ENCODE assay signal across 8 cellular contexts in the genomic region with DNA sequence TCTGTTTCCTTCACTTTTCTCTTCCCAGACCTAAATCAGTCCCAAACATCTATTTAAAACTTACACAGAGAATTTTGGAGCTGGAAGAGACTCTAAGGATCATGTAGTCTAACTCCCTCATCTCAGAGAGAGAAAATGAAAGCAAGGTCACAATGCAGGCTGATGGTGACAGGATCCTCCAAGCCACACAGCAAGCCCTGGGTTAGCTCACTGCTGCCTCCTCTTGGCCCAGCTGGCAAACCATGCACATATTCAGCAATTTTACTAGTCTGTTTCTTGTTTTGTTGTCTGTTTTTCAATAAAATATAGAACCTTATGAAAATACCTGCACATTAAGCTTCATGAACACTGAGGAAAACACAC. TPM values are rescaled to one million over a fixed set of nuclear protein-coding genes. Genes with fewer than 3 reads are reported as not detected.
A peak's percentile ranks its signal among the peaks of the same experiment; 100 is the strongest.
DNase-seq lines count a peak whose midpoint lies in the region; ATAC-seq and TF ChIP-seq lines count a peak whose summit lies in the region.

No MANE protein-coding gene starts in this region.

- H3K4me1 ChIP-seq in PC-9 (replicated peaks; ENCODE audit: insufficient read depth), result no peaks in the 10 kb centered on the region

- no peaks in the 10 kb centered on the region for H3K27me3 Mint-ChIP-seq in activated T-helper 17 cell treated with anti-CD3 and anti-CD28 coated beads, Interleukin-2, amount 50 U/mL, for 72 hours
- H3K27me3 Mint-ChIP-seq in immature natural killer cell (ENCODE audit: low read depth in 3 of 3), result peaks cover 4 to 9% (median 4%) of the 10 kb centered on the region in 3 donors

- DNase-seq in NCI-H82 (lab: John Stamatoyannopoulos, UW) (peak; percentile 57), NCI-H82 treated with DMSO at 0.1 percent for 48 hours (lab: John Stamatoyannopoulos, UW; ENCODE audit: unreplicated experiment) (no peak), PC-9 (no peak), immature natural killer cell (peak; percentile 83 to 88 (median 87)), T1000 (lab: John Stamatoyannopoulos, UW) (no peak)
- peak; percentile 74 for DNase-seq in stimulated activated CD8-positive, alpha-beta memory T cell treated with anti-CD3 and anti-CD28 coated beads, Interleukin-15, amount 100 ng/mL, for 1 hour (ENCODE audit: low read depth)

- H3K27ac ChIP-seq in PC-9, result no peak overlapping the region

- TF ChIP-seq CTCF in PC-9 (conservative IDR thresholded peaks at IDR 0.05), result peak; percentile 37

- H3K4me1 Mint-ChIP-seq in activated T-helper 17 cell treated with anti-CD3 and anti-CD28 coated beads, Interleukin-2, amount 50 U/mL, for 72 hours, result peaks cover 23% of the 10 kb centered on the region
- H3K4me1 Mint-ChIP-seq in immature natural killer cell, result peaks cover 21 to 28% of the 10 kb centered on the region in 2 donors

- H3K27ac Mint-ChIP-seq in activated T-helper 17 cell treated with anti-CD3 and anti-CD28 coated beads, Interleukin-2, amount 50 U/mL, for 72 hours, result peak overlapping the region; percentile 88
- peak overlapping the region; percentile 94 to 99 (median 99) for H3K27ac Mint-ChIP-seq in immature natural killer cell

- H3K9me3 ChIP-seq in PC-9 (ENCODE audit: insufficient read depth, low read depth), result no peaks in the 10 kb centered on the region

- CTCF ChIA-PET in PC-9 (lab: Charles Lee), result interaction anchor here (1.6 kb wide), 1 partner anchor 13 kb away, joined by 7 read pairs; no protein-coding TSS in a partner anchor

- peaks cover 6% of the 10 kb centered on the region for H3K36me3 Mint-ChIP-seq in activated T-helper 17 cell treated with anti-CD3 and anti-CD28 coated beads, Interleukin-2, amount 50 U/mL, for 72 hours (ENCODE audit: low read depth)
- no peaks in the 10 kb centered on the region for H3K36me3 Mint-ChIP-seq in immature natural killer cell

- H3K27me3 ChIP-seq in PC-9 (ENCODE audit: insufficient read depth, low read depth), result no peaks in the 10 kb centered on the region

- BruUV-seq in PC-9 (replicated peaks; lab: Mats Ljungman, UMichigan), result no TSS peak

- POLR2A ChIA-PET in PC-9 (lab: Charles Lee; ENCODE audit: unreplicated experiment), result no interaction called here

- H3F3A ChIP-seq in PC-9 (ENCODE audit: insufficient read depth, low read depth), result no peaks in the 10 kb centered on the region

- no peaks in the 10 kb centered on the region for H3K36me3 ChIP-seq in PC-9 (ENCODE audit: low read depth)

- no peak overlapping the region for H3K4me3 ChIP-seq in PC-9

- peak overlapping the region; percentile 92 for H3K4me3 Mint-ChIP-seq in activated T-helper 17 cell treated with anti-CD3 and anti-CD28 coated beads, Interleukin-2, amount 50 U/mL, for 72 hours
- peak overlapping the region; percentile 82 to 94 (median 85) for H3K4me3 Mint-ChIP-seq in immature natural killer cell

- H3K79me2 ChIP-seq in PC-9 (ENCODE audit: low read depth), result no peaks in the 10 kb centered on the region

- peaks cover 3% of the 10 kb centered on the region for H3K9me3 Mint-ChIP-seq in activated T-helper 17 cell treated with anti-CD3 and anti-CD28 coated beads, Interleukin-2, amount 50 U/mL, for 72 hours
- H3K9me3 Mint-ChIP-seq in immature natural killer cell, result no peaks in the 10 kb centered on the region

- no peaks in the 10 kb centered on the region; the same call in 1 of the 2 replicates for H3K9me2 ChIP-seq in PC-9 (ENCODE audit: insufficient read depth)

- ATAC-seq in HG02885 (IDR thresholded peaks at IDR 0.05; ENCODE audit: poor library complexity, unreplicated experiment), result peak; percentile 83
- ATAC-seq in activated T-helper 17 cell treated with anti-CD3 and anti-CD28 coated beads, Interleukin-2, amount 50 U/mL, for 72 hours (replicated peaks), result peak; percentile 77

- H3K4me2 ChIP-seq in PC-9, result no peak overlapping the region

- H4K20me1 ChIP-seq in PC-9 (ENCODE audit: insufficient read depth), result no peaks in the 10 kb centered on the region

- intact Hi-C loops in PC-9 (cut with micrococcal nuclease; ENCODE audit: unreplicated experiment), result no loop called here

- no peak overlapping the region for H2AFZ ChIP-seq in PC-9

RNA-seq across cellular contexts. Expression of a gene that starts 27.7 kb away (rescaled TPM):
- total RNA-seq in PC-9 (2021), result 3.0 and 6.9 TPM in 2 replicates
- total RNA-seq in activated T-helper 17 cell treated with anti-CD3 and anti-CD28 coated beads, Interleukin-2, amount 50 U/mL, for 72 hours, result 1 to 10 TPM; 1.9 to 3.2 TPM
- polyA plus RNA-seq in immature natural killer cell, result 10 to 100 TPM; 46.1 to 68.2 (median 57.2) TPM

RNA-seq across cellular contexts. Expression of a gene that starts 29.2 kb away (rescaled TPM):
- total RNA-seq in PC-9 (2021), result 1.7 and 3.6 TPM in 2 replicates
- 10 to 100 TPM in 1 of 2 donors, 1 to 10 TPM in 1; 4.5 to 15.0 TPM for total RNA-seq in activated T-helper 17 cell treated with anti-CD3 and anti-CD28 coated beads, Interleukin-2, amount 50 U/mL, for 72 hours
- polyA plus RNA-seq in immature natural killer cell, result 100 to 1,000 TPM; 316 to 379 (median 359) TPM

RNA-seq across cellular contexts. Expression of a gene that starts 56.7 kb away (rescaled TPM):
- total RNA-seq in PC-9 (2021), result not detected in 2 replicates
- total RNA-seq in activated T-helper 17 cell treated with anti-CD3 and anti-CD28 coated beads, Interleukin-2, amount 50 U/mL, for 72 hours, result 100 to 1,000 TPM; 151 to 179 TPM
- 100 to 1,000 TPM; 202 to 229 (median 205) TPM for polyA plus RNA-seq in immature natural killer cell

Comparison
In these comparisons a context has a peak if more than half of its experiments do, and no peak if none do; other contexts are left out.
1. DNase-seq: peak in NCI-H82 (single experiment), immature natural killer cell (3 of 3) and stimulated activated CD8-positive, alpha-beta memory T cell treated with anti-CD3 and anti-CD28 coated beads, Interleukin-15, amount 100 ng/mL, for 1 hour (single experiment); none in NCI-H82 treated with DMSO at 0.1 percent for 48 hours (single experiment), PC-9 (0 of 2) and T1000 (single experiment).
2. RNA of a gene that starts 56.7 kb away (total RNA-seq): 151 to 179 TPM in activated T-helper 17 cell treated with anti-CD3 and anti-CD28 coated beads, Interleukin-2, amount 50 U/mL, for 72 hours; not detected in PC-9; every median in the first group is over 100 times any median in the second.